In the genomic region with DNA sequence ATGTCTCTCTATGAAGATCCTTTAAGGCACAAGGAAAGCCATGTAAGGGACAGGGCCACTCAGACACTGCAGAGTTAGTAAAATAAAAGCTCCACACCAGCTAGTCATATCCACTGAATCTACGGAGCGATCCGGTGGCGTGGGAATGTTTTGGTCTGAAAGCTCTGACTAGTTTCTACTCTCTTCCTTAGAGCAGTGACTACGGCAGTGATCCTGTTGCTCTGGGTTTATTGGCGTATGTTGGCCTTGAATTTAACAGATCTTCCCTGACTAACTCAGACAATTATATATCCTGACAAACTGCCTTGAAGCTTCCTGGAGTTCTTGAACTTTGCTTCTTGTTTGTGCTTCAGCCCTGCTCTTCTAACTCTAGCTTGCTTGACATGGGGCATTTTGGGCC, we compare ENCODE assay signal across 25 cellular contexts.
"Had no signal": no experiment of that assay in that cellular context is flagged by ENCODE, and none has a peak within 500 bp of the region (broad histone marks: within the 10 kb centered on the region; RNA-seq: fewer than 3 reads in every experiment).

No MANE protein-coding gene starts in this region.

- H3K9ac ChIP-seq: parathyroid adenoma had no signal

- H3K27me3 Mint-ChIP-seq: activated CD4-positive, alpha-beta memory T cell treated with anti-CD3 and anti-CD28 coated beads for 36 hours; dendritic cell treated with granulocyte-macrophage colony-stimulating factor and Interleukin-4, amounts not matched to agents 40 ng/mL and 50 ng/mL, for 4 days; stimulated activated naive B cell treated with anti-CD40 and anti-IgM and Interleukin-4, amounts not matched to agents 10 μg/mL and 1 μg/mL and 100 μg/mL, for 72 hours; type B pancreatic cell had no signal

- H3K27me3 ChIP-seq: cardiac muscle cell, right lobe of liver, testis, vagina had no signal

- H3K9me3 Mint-ChIP-seq: activated CD4-positive, alpha-beta memory T cell treated with anti-CD3 and anti-CD28 coated beads for 36 hours; activated naive CD4-positive, alpha-beta T cell treated with anti-CD3 and anti-CD28 coated beads for 36 hours; dendritic cell treated with granulocyte-macrophage colony-stimulating factor and Interleukin-4, amounts not matched to agents 40 ng/mL and 50 ng/mL, for 4 days; immature natural killer cell; mesothelial cell of epicardium; nephron; stimulated activated naive B cell treated with anti-CD40 and anti-IgM and Interleukin-4, amounts not matched to agents 10 μg/mL and 1 μg/mL and 100 μg/mL, for 72 hours; type B pancreatic cell had no signal

- H3K4me1 Mint-ChIP-seq: mesothelial cell of epicardium had no signal

- H3K27ac Mint-ChIP-seq: activated CD4-positive, alpha-beta memory T cell treated with anti-CD3 and anti-CD28 coated beads for 36 hours; activated naive CD4-positive, alpha-beta T cell treated with anti-CD3 and anti-CD28 coated beads for 36 hours; dendritic cell treated with granulocyte-macrophage colony-stimulating factor and Interleukin-4, amounts not matched to agents 40 ng/mL and 50 ng/mL, for 4 days; mesothelial cell of epicardium; stimulated activated naive B cell treated with anti-CD40 and anti-IgM and Interleukin-4, amounts not matched to agents 10 μg/mL and 1 μg/mL and 100 μg/mL, for 72 hours; type B pancreatic cell had no signal

- H3K4me2 ChIP-seq: smooth muscle cell had no signal

- H3K4me3 Mint-ChIP-seq: activated CD4-positive, alpha-beta memory T cell treated with anti-CD3 and anti-CD28 coated beads for 36 hours; activated naive CD4-positive, alpha-beta T cell treated with anti-CD3 and anti-CD28 coated beads for 36 hours; dendritic cell treated with granulocyte-macrophage colony-stimulating factor and Interleukin-4, amounts not matched to agents 40 ng/mL and 50 ng/mL, for 4 days; immature natural killer cell; mesothelial cell of epicardium; nephron; stimulated activated naive B cell treated with anti-CD40 and anti-IgM and Interleukin-4, amounts not matched to agents 10 μg/mL and 1 μg/mL and 100 μg/mL, for 72 hours; type B pancreatic cell had no signal

- H3K4me1 ChIP-seq: parathyroid adenoma, testis, vagina had no signal

- H2AFZ ChIP-seq: parathyroid adenoma had no signal

- H3K36me3 ChIP-seq: cardiac muscle cell, left ventricle myocardium inferior, right lobe of liver, vagina had no signal

- H3K79me2 ChIP-seq: parathyroid adenoma had no signal

- H3K36me3 Mint-ChIP-seq: immature natural killer cell, type B pancreatic cell had no signal

- H3K9me3 ChIP-seq: left ventricle myocardium inferior, right lobe of liver, testis, vagina had no signal

- H3K27ac ChIP-seq: cardiac muscle cell, left ventricle myocardium inferior, parathyroid adenoma, right lobe of liver, testis, vagina had no signal

- DNase-seq: activated CD4-positive, alpha-beta memory T cell treated with anti-CD3 and anti-CD28 coated beads for 36 hours; activated CD4-positive, alpha-beta T cell treated with anti-CD3 and anti-CD28 coated beads for 4 hours; activated CD4-positive, CD25-positive, alpha-beta regulatory T cell; activated effector memory CD4-positive, alpha-beta T cell treated with Interleukin-2 at 50 U/mL for 16 hours; activated naive CD4-positive, alpha-beta T cell treated with anti-CD3 and anti-CD28 coated beads for 36 hours; activated T-cell treated with anti-CD3 and anti-CD28 coated beads, Interleukin-2, amount 50 U/mL, for 48 hours; effector CD4-positive, alpha-beta T cell; foreskin fibroblast; immature natural killer cell; kidney glomerular epithelial cell; left ventricle myocardium inferior; right lobe of liver; stimulated activated CD4-positive, alpha-beta T cell treated with anti-CD3 and anti-CD28 coated beads, Interleukin-2, amount 100 ng/mL, for 48 hours; stimulated activated CD8-positive, alpha-beta memory T cell treated with anti-CD3 and anti-CD28 coated beads, Interleukin-4, amount 100 ng/mL, for 48 hours; stimulated activated naive B cell treated with anti-CD40 and anti-IgM and Interleukin-4, amounts not matched to agents 10 μg/mL and 1 μg/mL and 100 μg/mL, for 72 hours; T1000; testis had no signal

- H3K4me3 ChIP-seq: cardiac muscle cell, left ventricle myocardium inferior, right lobe of liver, smooth muscle cell, testis, vagina had no signal
